Comparison of ENCODE assay signal across 9 cellular contexts in the genomic region with DNA sequence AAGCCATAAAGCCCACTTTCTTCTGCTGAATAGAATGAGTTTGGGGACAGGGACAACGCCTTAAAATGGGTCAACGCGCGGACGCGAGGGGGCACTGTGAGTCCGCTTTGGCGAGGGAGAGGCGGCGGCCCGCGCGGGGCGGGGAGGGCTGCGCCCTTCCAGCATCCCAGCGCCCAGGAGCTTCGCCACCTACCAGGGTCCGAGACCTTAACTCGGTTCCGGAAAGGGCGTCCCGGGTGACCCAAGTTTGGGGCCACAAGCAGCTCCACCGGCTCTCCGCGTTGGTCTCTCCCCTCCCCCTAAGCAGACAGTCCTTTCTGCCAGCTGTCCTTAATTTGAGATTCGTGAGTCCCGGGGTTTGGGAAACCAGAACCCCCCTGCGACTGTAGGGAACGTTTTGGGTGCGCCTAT. TPM values are rescaled to one million over a fixed set of nuclear protein-coding genes. Genes with fewer than 3 reads are reported as not detected.
A peak's percentile ranks its signal among the peaks of the same experiment; 100 is the strongest.
DNase-seq lines count a peak whose midpoint lies in the region; ATAC-seq, FAIRE-seq and TF ChIP-seq lines count a peak whose summit lies in the region.
"Had no signal": no experiment of that assay in that cellular context is flagged by ENCODE, and none has a peak within 500 bp of the region (broad histone marks: within the 10 kb centered on the region; RNA-seq: fewer than 3 reads in every experiment).

No MANE protein-coding gene starts in this region.

- H3K27me3 ChIP-seq in pancreas, result no peaks in the 10 kb centered on the region

- WGBS in pancreas, 2 donors, result 1% methylated on average over 30 of the region's 30 CpGs

- H3K27ac ChIP-seq in pancreas, result no peak overlapping the region

- H3K4me3 ChIP-seq in pancreas, result peak overlapping the region in 2 of 4 donors; percentile 53 to 70

- intact Hi-C loops in Right ventricle myocardium inferior (cut with DNase I), result loop anchor here (1.0 to 5.0 kb wide), 2 partner anchors 106 to 660 kb away; no protein-coding TSS in a partner anchor
- intact Hi-C loops in pancreas (cut with DNase I), result no loop called here

- peak; percentile 15 to 46 for DNase-seq in NCI-H187 (lab: John Stamatoyannopoulos, UW)
- no peak for DNase-seq in NCI-H187 treated with DMSO at 0.1 percent for 48 hours (lab: John Stamatoyannopoulos, UW)
- DNase-seq in NCI-H69 (lab: John Stamatoyannopoulos, UW), result peak; percentile 77
- DNase-seq in activated naive CD4-positive, alpha-beta T cell treated with anti-CD3 and anti-CD28 coated beads, Interleukin-2, amount 50 U/mL, for 16 hours, result peak; percentile 32
- peak; percentile 77 for DNase-seq in Right ventricle myocardium inferior (ENCODE audit: missing footprints)
- DNase-seq in pancreas, result peak; percentile 35 to 89 (median 64)
- no peak for DNase-seq in middle frontal gyrus (ENCODE audit: extremely low spot score, low spot score)

- no peaks in the 10 kb centered on the region for H3K9me3 ChIP-seq in pancreas

- H3K36me3 ChIP-seq in pancreas, result no peaks in the 10 kb centered on the region

- FAIRE-seq in pancreas (lab: Jason Lieb, UNC), result no peak

- ATAC-seq in HG02973 (IDR thresholded peaks at IDR 0.05; ENCODE audit: unreplicated experiment) (peak; percentile 46), Right ventricle myocardium inferior (peak; percentile 69), pancreas (peak; percentile 65 to 82 (median 76))

- TF ChIP-seq CTCF in pancreas (IDR thresholded peaks at IDR 0.05), result peak; percentile 43 to 59 (median 50)

- peaks cover 0 to 7% (median 0%) of the 10 kb centered on the region in 3 donors for H3K4me1 ChIP-seq in pancreas

RNA-seq across cellular contexts. Expression of gene SAMD5, which starts 1.8 kb away (rescaled TPM):
- total RNA-seq in Right ventricle myocardium inferior (0.51 TPM), pancreas (1 to 10 TPM in 3 of 6 donors, under 1 TPM in 3; 0.54 to 2.0 (median 0.86) TPM)
- 1 to 10 TPM in 1 of 2 donors, under 1 TPM in 1; 0.87 to 3.8 TPM for polyA plus RNA-seq in pancreas
- total RNA-seq: CD4-positive, CD25-positive, alpha-beta regulatory T cell had no signal
- polyA plus RNA-seq: CD4-positive, CD25-positive, alpha-beta regulatory T cell had no signal

Comparison
In these comparisons a context has a peak if more than half of its experiments do, and no peak if none do; other contexts are left out.
1. DNase-seq: peak in NCI-H187 (2 of 2), NCI-H69 (single experiment), activated naive CD4-positive, alpha-beta T cell treated with anti-CD3 and anti-CD28 coated beads, Interleukin-2, amount 50 U/mL, for 16 hours (single experiment), Right ventricle myocardium inferior (single experiment) and pancreas (6 of 6); none in NCI-H187 treated with DMSO at 0.1 percent for 48 hours (single experiment) and middle frontal gyrus (single experiment).
2. Peak in every context shown above with its lines, with median percentiles within 50 percentile points of each other: ATAC-seq.